ENCODE assay signal across 9 cellular contexts in genomic region chr2:69693472-69694450, GRCh38. TPM values are rescaled to one million over a fixed set of nuclear protein-coding genes. Genes with fewer than 3 reads are reported as not detected.
DNase-seq lines count a peak whose midpoint lies in the region; ATAC-seq and TF ChIP-seq lines count a peak whose summit lies in the region.
"Had no signal": no experiment of that assay in that cellular context is flagged by ENCODE, and none has a peak within 500 bp of the region (broad histone marks: within the 10 kb centered on the region; RNA-seq: fewer than 3 reads in every experiment).

No MANE protein-coding gene starts in this region.

- 82% methylated on average over 6 of the region's 6 CpGs for WGBS in prostate gland

- H3K27me3 Mint-ChIP-seq in CD4-positive, alpha-beta memory T cell = no peaks in the 10 kb centered on the region

- H3K4me3 ChIP-seq in CD4-positive, alpha-beta memory T cell (ENCODE audit: low read length in 2 of 2) = peak overlapping the region in 1 of 2 donors; percentile 43
- H3K4me3 ChIP-seq in SJSA1 (no peak overlapping the region), choroid plexus epithelial cell (ENCODE audit: low read depth, low read length) (no peak overlapping the region), prostate gland (no peak overlapping the region), HAP-1 (no peak overlapping the region)

- DNase-seq in CD4-positive, alpha-beta memory T cell = peak; percentile 80 to 85 (median 81)
- no peak for DNase-seq in SJSA1 (ENCODE audit: low read depth in 1 of 2, low spot score in 2 of 2)
- DNase-seq in choroid plexus epithelial cell (ENCODE audit: low read depth) = peak; percentile 35
- no peak for DNase-seq in prostate gland (ENCODE audit: low spot score)
- DNase-seq in NCI-H510A (lab: John Stamatoyannopoulos, UW) = no peak
- DNase-seq in HAP-1 (ENCODE audit: low spot score in 2 of 2) = no peak
- DNase-seq: substantia nigra had no signal

- H3K27ac Mint-ChIP-seq in CD4-positive, alpha-beta memory T cell = peak overlapping the region; percentile 91 to 98 (median 97)

- no peaks in the 10 kb centered on the region for H3K9me3 Mint-ChIP-seq in CD4-positive, alpha-beta memory T cell

- TF ChIP-seq POLR2A in prostate gland (IDR thresholded peaks at IDR 0.05) = no peak

- H3K27me3 ChIP-seq in CD4-positive, alpha-beta memory T cell (ENCODE audit: insufficient read depth, low read length) = no peaks in the 10 kb centered on the region
- H3K27me3 ChIP-seq in SJSA1 (replicated peaks) = no peaks in the 10 kb centered on the region
- H3K27me3 ChIP-seq in prostate gland (replicated peaks; ENCODE audit: insufficient read depth) = no peaks in the 10 kb centered on the region
- no peaks in the 10 kb centered on the region for H3K27me3 ChIP-seq in HAP-1 (ENCODE audit: low read depth)

- intact Hi-C loops in CD4-positive, alpha-beta memory T cell (cut with micrococcal nuclease) = loop anchor here (1.0 kb wide), 3 partner anchors 10 to 49 kb away; no protein-coding TSS in a partner anchor
- intact Hi-C loops in prostate gland (cut with DNase I) = no loop called here

- H3K36me3 Mint-ChIP-seq in CD4-positive, alpha-beta memory T cell = no peaks in the 10 kb centered on the region

- no peaks in the 10 kb centered on the region for H3K36me3 ChIP-seq in CD4-positive, alpha-beta memory T cell (ENCODE audit: insufficient read depth, low read length)
- H3K36me3 ChIP-seq in SJSA1 (no peaks in the 10 kb centered on the region), prostate gland (no peaks in the 10 kb centered on the region), HAP-1 (replicated peaks) (no peaks in the 10 kb centered on the region)

- H3K4me1 Mint-ChIP-seq in CD4-positive, alpha-beta memory T cell = peaks cover 70 to 94% (median 82%) of the 10 kb centered on the region in 4 donors

- H3K9me3 ChIP-seq in CD4-positive, alpha-beta memory T cell (ENCODE audit: control insufficient read depth in 1 of 2, low read length in 2 of 2) = no peaks in the 10 kb centered on the region
- H3K9me3 ChIP-seq in SJSA1 (replicated peaks) = no peaks in the 10 kb centered on the region
- H3K9me3 ChIP-seq in prostate gland = no peaks in the 10 kb centered on the region
- no peaks in the 10 kb centered on the region for H3K9me3 ChIP-seq in HAP-1

- H3K4me1 ChIP-seq in CD4-positive, alpha-beta memory T cell (ENCODE audit: insufficient read depth, low read length) = peaks cover 93% of the 10 kb centered on the region
- peaks cover 59% of the 10 kb centered on the region for H3K4me1 ChIP-seq in SJSA1 (replicated peaks)
- H3K4me1 ChIP-seq in prostate gland (replicated peaks) = no peaks in the 10 kb centered on the region
- no peaks in the 10 kb centered on the region for H3K4me1 ChIP-seq in HAP-1

- no peak for TF ChIP-seq CTCF in choroid plexus epithelial cell (conservative IDR thresholded peaks at IDR 0.05; ENCODE audit: low read depth, low read length)
- TF ChIP-seq CTCF in prostate gland (IDR thresholded peaks at IDR 0.05) = no peak

- POLR2A ChIA-PET in CD4-positive, alpha-beta memory T cell (lab: Charles Lee; ENCODE audit: partially characterized antibody) = interaction anchor here (0.6 to 8.6 kb wide), 14 partner anchors 10 to 431 kb away, joined by 3 to 217 read pairs (median 4); partner anchors contain the start of gene AAK1

- in situ Hi-C loops in HAP-1 (cut with MboI; ENCODE audit: low sequenced_read_pairs) = no loop called here

- H3K4me3 Mint-ChIP-seq in CD4-positive, alpha-beta memory T cell = peak overlapping the region; percentile 74 to 87 (median 80)

- H3K27ac ChIP-seq in CD4-positive, alpha-beta memory T cell (ENCODE audit: low read depth, low read length) = peak overlapping the region; percentile 68
- H3K27ac ChIP-seq in SJSA1 = 0 out of 2 replicates have a peak overlapping the region, but pooled peaks have one; percentile 5
- H3K27ac ChIP-seq in prostate gland = no peak overlapping the region

- CTCF ChIA-PET in CD4-positive, alpha-beta memory T cell (lab: Charles Lee; ENCODE audit: partially characterized antibody) = interaction anchor here (0.6 to 3.0 kb wide), 7 partner anchors 10 to 128 kb away, joined by 3 to 14 read pairs (median 7); no protein-coding TSS in a partner anchor

- peak; percentile 67 for ATAC-seq in GM21737 (IDR thresholded peaks at IDR 0.05; ENCODE audit: unreplicated experiment)
- ATAC-seq in HG02763 (IDR thresholded peaks at IDR 0.05; ENCODE audit: unreplicated experiment) = no peak

RNA-seq across cellular contexts. Expression of gene ANXA4, which starts 48.2 kb away (rescaled TPM):
- 10 to 100 TPM; 22.3 to 24.2 TPM for total RNA-seq in CD4-positive, alpha-beta memory T cell
- polyA plus RNA-seq in CD4-positive, alpha-beta memory T cell = 10 to 100 TPM; 27.5 to 30.8 TPM
- 9.6 and 18.2 TPM in 2 replicates for total RNA-seq in SJSA1 (2014; rRNA removed; shearing (Covaris generic))
- 10 to 100 TPM; 37.7 to 40.1 TPM for total RNA-seq in prostate gland

RNA-seq across cellular contexts. Expression of gene AAK1, which starts 50.2 kb away (rescaled TPM):
- 100 to 1,000 TPM; 220 to 225 TPM for total RNA-seq in CD4-positive, alpha-beta memory T cell
- polyA plus RNA-seq in CD4-positive, alpha-beta memory T cell = 100 to 1,000 TPM in 1 of 2 donors, 10 to 100 TPM in 1; 27.6 to 129 TPM
- 83.8 and 84.9 TPM in 2 replicates for total RNA-seq in SJSA1 (2014; rRNA removed; shearing (Covaris generic))
- 10 to 100 TPM; 70.7 to 77.3 TPM for total RNA-seq in prostate gland

Comparison
In these comparisons a context has a peak if more than half of its experiments do, and no peak if none do; other contexts are left out.
1. DNase-seq: peak in CD4-positive, alpha-beta memory T cell (5 of 5) and choroid plexus epithelial cell (single experiment); none in SJSA1 (0 of 2), prostate gland (single experiment), NCI-H510A (single experiment) and HAP-1 (0 of 2).
2. H3K27ac ChIP-seq: peak in CD4-positive, alpha-beta memory T cell (single experiment) and SJSA1 (single experiment); none in prostate gland (0 of 2).